In the genomic region with DNA sequence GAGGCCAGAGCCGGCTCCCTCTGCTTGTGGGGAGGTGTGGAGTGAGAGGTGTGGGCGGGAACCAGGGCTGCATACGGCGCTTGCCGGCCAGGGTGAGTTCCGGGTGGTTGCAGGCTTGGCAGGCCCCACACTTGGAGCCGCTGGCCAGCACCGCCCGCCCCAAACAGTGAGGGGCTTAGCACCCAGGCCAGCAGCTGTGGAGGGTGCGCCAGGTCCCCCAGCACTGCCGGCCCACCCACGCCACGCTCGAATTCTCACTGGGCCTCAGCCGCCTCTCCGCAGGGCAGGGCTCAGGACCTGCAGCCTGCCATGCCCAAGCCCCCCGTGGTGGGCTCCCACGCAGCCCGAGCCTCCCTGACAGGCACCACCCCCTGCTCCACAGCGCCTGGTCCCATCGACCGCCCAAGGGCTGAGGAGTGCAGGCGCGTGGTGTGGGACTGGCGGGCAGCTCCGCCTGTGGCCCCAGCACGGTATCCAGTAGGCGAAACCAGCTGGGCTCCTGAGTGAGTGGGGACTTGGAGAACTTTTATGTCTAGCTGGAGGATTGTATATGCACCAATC, we compare ENCODE assay signal across 19 cellular contexts.
A peak's percentile ranks its signal among the peaks of the same experiment; 100 is the strongest.
DNase-seq lines count a peak whose midpoint lies in the region; ATAC-seq and TF ChIP-seq lines count a peak whose summit lies in the region.
"Had no signal": no experiment of that assay in that cellular context is flagged by ENCODE, and none has a peak within 500 bp of the region (broad histone marks: within the 10 kb centered on the region; RNA-seq: fewer than 3 reads in every experiment).

No MANE protein-coding gene starts in this region.

- 92% methylated on average over 9 of the region's 28 CpGs for WGBS in esophagus muscularis mucosa

- no peaks in the 10 kb centered on the region for H3F3A ChIP-seq in GM23338 (replicated peaks; ENCODE audit: low read depth)

- TF ChIP-seq POLR2A in esophagus muscularis mucosa (IDR thresholded peaks at IDR 0.05; ENCODE audit: low read depth) = no peak

- H3K4me3 Mint-ChIP-seq in GM23338 = no peak overlapping the region
- H3K4me3 Mint-ChIP-seq: B cell; CD4-positive, alpha-beta T cell; CD8-positive, alpha-beta T cell had no signal

- no peaks in the 10 kb centered on the region for H3K79me2 ChIP-seq in GM23338 (replicated peaks; ENCODE audit: insufficient read depth)

- no peak overlapping the region for H3K4me2 ChIP-seq in GM23338
- H3K4me2 ChIP-seq: A549; BLaER1 treated with 17β-estradiol and CSF1 and Interleukin-3, amounts not matched to agents 10 nM and 100 nM had no signal

- H3K4me1 ChIP-seq in GM23338 (ENCODE audit: insufficient read depth) (peaks cover 9% of the 10 kb centered on the region; the same call in 1 of the 2 replicates), esophagus muscularis mucosa (no peaks in the 10 kb centered on the region), upper lobe of right lung (no peaks in the 10 kb centered on the region), lower lobe of right lung (no peaks in the 10 kb centered on the region)
- H3K4me1 ChIP-seq: A549, Caco-2 had no signal

- H3K27ac ChIP-seq in GM23338 (ENCODE audit: low read depth) (no peak overlapping the region), esophagus muscularis mucosa (replicated peaks in 1 of 4) (no peak overlapping the region), upper lobe of right lung (no peak overlapping the region), lower lobe of right lung (no peak overlapping the region)
- H3K27ac ChIP-seq: 22Rv1; A549; BLaER1 treated with 17β-estradiol and CSF1 and Interleukin-3, amounts not matched to agents 10 nM and 100 nM; C4-2B had no signal

- H3K27ac Mint-ChIP-seq in GM23338 = no peak overlapping the region
- H3K27ac Mint-ChIP-seq: B cell; CD4-positive, alpha-beta T cell; CD8-positive, alpha-beta T cell had no signal

- H3K9me3 ChIP-seq in esophagus muscularis mucosa (no peaks in the 10 kb centered on the region), upper lobe of right lung (no peaks in the 10 kb centered on the region), lower lobe of right lung (no peaks in the 10 kb centered on the region)
- H3K9me3 ChIP-seq: A549, Caco-2 had no signal

- H3K36me3 ChIP-seq in GM23338 (ENCODE audit: insufficient read depth) (no peaks in the 10 kb centered on the region), esophagus muscularis mucosa (no peaks in the 10 kb centered on the region), upper lobe of right lung (no peaks in the 10 kb centered on the region), lower lobe of right lung (no peaks in the 10 kb centered on the region)
- H3K36me3 ChIP-seq: BLaER1 treated with 17β-estradiol and CSF1 and Interleukin-3, amounts not matched to agents 10 nM and 100 nM had no signal

- no peak for TF ChIP-seq EP300 in esophagus muscularis mucosa (IDR thresholded peaks at IDR 0.05)

- H3K4me1 Mint-ChIP-seq in GM23338 = 0 out of 3 replicates have a peak, but pooled peaks cover 4% of the 10 kb centered on the region
- H3K4me1 Mint-ChIP-seq: B cell had no signal

- peak; percentile 11 for DNase-seq in activated gamma-delta T cell (lab: John Stamatoyannopoulos, UW)
- no peak for DNase-seq in activated gamma-delta T cell treated with Interleukin-2 at 50 U/mL for 16 hours
- DNase-seq in GM23338 (ENCODE audit: low spot score) = no peak
- DNase-seq in esophagus muscularis mucosa (ENCODE audit: extremely low spot score) = peak; percentile 34
- DNase-seq in upper lobe of right lung = no peak
- no peak for DNase-seq in lower lobe of right lung
- DNase-seq: AML-193; Caco-2; Calu3; CD4-positive, alpha-beta T cell; CD8-positive, alpha-beta T cell; DMS79 treated with DMSO at 0.1 percent for 48 hours had no signal

- H3K4me3 ChIP-seq in GM23338 (no peak overlapping the region), esophagus muscularis mucosa (no peak overlapping the region), upper lobe of right lung (no peak overlapping the region), lower lobe of right lung (no peak overlapping the region)
- H3K4me3 ChIP-seq: A549; BLaER1 treated with 17β-estradiol and CSF1 and Interleukin-3, amounts not matched to agents 10 nM and 100 nM; GM12878 had no signal

- intact Hi-C loops in esophagus muscularis mucosa (cut with DNase I) = no loop called here
- intact Hi-C loops in upper lobe of right lung (cut with DNase I) = no loop called here
- intact Hi-C loops in lower lobe of right lung (cut with DNase I) = no loop called here

- peaks cover 36% of the 10 kb centered on the region for H3K27me3 ChIP-seq in GM23338 (ENCODE audit: insufficient read depth)
- no peaks in the 10 kb centered on the region for H3K27me3 ChIP-seq in esophagus muscularis mucosa
- H3K27me3 ChIP-seq in upper lobe of right lung = no peaks in the 10 kb centered on the region
- H3K27me3 ChIP-seq in lower lobe of right lung (ENCODE audit: low read depth) = no peaks in the 10 kb centered on the region
- H3K27me3 ChIP-seq: BLaER1 treated with 17β-estradiol and CSF1 and Interleukin-3, amounts not matched to agents 10 nM and 100 nM had no signal

- H3K9me3 Mint-ChIP-seq in GM23338 = 0 out of 3 replicates have a peak, but pooled peaks cover 8% of the 10 kb centered on the region
- H3K9me3 Mint-ChIP-seq: CD4-positive, alpha-beta T cell; CD8-positive, alpha-beta T cell had no signal

- peaks cover 3% of the 10 kb centered on the region; the same call in 1 of the 3 replicates for H3K36me3 Mint-ChIP-seq in GM23338 (ENCODE audit: low read depth)
- H3K36me3 Mint-ChIP-seq: CD8-positive, alpha-beta T cell had no signal

- TF ChIP-seq CTCF in GM23338 (conservative IDR thresholded peaks at IDR 0.05; ENCODE audit: low read depth in 2 of 2) (no peak), esophagus muscularis mucosa (IDR thresholded peaks at IDR 0.05) (no peak), upper lobe of right lung (IDR thresholded peaks at IDR 0.05) (no peak), lower lobe of right lung (IDR thresholded peaks at IDR 0.05) (no peak)

- no peak overlapping the region for H2AFZ ChIP-seq in GM23338

- no peaks in the 10 kb centered on the region for H3K9me2 ChIP-seq in GM23338 (ENCODE audit: insufficient read depth)

- peaks cover 33% of the 10 kb centered on the region for H3K27me3 Mint-ChIP-seq in GM23338 (ENCODE audit: insufficient read depth, low read depth, poor library complexity)
- H3K27me3 Mint-ChIP-seq: B cell had no signal

- ATAC-seq in GM23338 (peak; percentile 30; the same call in 2 of the 3 replicates), upper lobe of right lung (peak; percentile 20), GM21786 (IDR thresholded peaks at IDR 0.05; ENCODE audit: unreplicated experiment) (no peak), lower lobe of right lung (no peak)
- ATAC-seq: A549; CD8-positive, alpha-beta T cell; GM12878 had no signal

- no peaks in the 10 kb centered on the region for H4K20me1 ChIP-seq in GM23338 (replicated peaks; ENCODE audit: insufficient read depth)
- H4K20me1 ChIP-seq: BLaER1 treated with 17β-estradiol and CSF1 and Interleukin-3, amounts not matched to agents 10 nM and 100 nM had no signal

TF ChIP-seq in GM23338, 12 proteins besides CTCF, POLR2A, EP300 and RAD21:
- TF ChIP-seq NANOG (IDR thresholded peaks at IDR 0.05; ENCODE audit: borderline replicate concordance) = no peak
- no peak for TF ChIP-seq POLR2AphosphoS5 (IDR thresholded peaks at IDR 0.05; ENCODE audit: low read depth)
- TF ChIP-seq, protein P1, sequence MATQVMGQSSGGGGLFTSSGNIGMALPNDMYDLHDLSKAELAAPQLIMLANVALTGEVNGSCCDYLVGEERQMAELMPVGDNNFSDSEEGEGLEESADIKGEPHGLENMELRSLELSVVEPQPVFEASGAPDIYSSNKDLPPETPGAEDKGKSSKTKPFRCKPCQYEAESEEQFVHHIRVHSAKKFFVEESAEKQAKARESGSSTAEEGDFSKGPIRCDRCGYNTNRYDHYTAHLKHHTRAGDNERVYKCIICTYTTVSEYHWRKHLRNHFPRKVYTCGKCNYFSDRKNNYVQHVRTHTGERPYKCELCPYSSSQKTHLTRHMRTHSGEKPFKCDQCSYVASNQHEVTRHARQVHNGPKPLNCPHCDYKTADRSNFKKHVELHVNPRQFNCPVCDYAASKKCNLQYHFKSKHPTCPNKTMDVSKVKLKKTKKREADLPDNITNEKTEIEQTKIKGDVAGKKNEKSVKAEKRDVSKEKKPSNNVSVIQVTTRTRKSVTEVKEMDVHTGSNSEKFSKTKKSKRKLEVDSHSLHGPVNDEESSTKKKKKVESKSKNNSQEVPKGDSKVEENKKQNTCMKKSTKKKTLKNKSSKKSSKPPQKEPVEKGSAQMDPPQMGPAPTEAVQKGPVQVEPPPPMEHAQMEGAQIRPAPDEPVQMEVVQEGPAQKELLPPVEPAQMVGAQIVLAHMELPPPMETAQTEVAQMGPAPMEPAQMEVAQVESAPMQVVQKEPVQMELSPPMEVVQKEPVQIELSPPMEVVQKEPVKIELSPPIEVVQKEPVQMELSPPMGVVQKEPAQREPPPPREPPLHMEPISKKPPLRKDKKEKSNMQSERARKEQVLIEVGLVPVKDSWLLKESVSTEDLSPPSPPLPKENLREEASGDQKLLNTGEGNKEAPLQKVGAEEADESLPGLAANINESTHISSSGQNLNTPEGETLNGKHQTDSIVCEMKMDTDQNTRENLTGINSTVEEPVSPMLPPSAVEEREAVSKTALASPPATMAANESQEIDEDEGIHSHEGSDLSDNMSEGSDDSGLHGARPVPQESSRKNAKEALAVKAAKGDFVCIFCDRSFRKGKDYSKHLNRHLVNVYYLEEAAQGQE (IDR thresholded peaks at IDR 0.05; ENCODE audit: unreplicated experiment) = no peak
- no peak for TF ChIP-seq EZH2 (IDR thresholded peaks at IDR 0.05; ENCODE audit: low read depth, unreplicated experiment)
- no peak for TF ChIP-seq CREB1 (CRISPR knock-in tag; IDR thresholded peaks at IDR 0.05; ENCODE audit: low read depth)
- TF ChIP-seq ZNF331 (CRISPR knock-in tag; IDR thresholded peaks at IDR 0.05; ENCODE audit: low read depth) = no peak
- no peak for TF ChIP-seq STAT1 (IDR thresholded peaks at IDR 0.05; ENCODE audit: unreplicated experiment)
- no peak for TF ChIP-seq EZH2phosphoT487 (IDR thresholded peaks at IDR 0.05; ENCODE audit: unreplicated experiment)
- TF ChIP-seq JUNB (IDR thresholded peaks at IDR 0.05; ENCODE audit: unreplicated experiment) = no peak
- TF ChIP-seq ZNF114 (CRISPR knock-in tag; IDR thresholded peaks at IDR 0.05) = no peak
- TF ChIP-seq, protein P2, sequence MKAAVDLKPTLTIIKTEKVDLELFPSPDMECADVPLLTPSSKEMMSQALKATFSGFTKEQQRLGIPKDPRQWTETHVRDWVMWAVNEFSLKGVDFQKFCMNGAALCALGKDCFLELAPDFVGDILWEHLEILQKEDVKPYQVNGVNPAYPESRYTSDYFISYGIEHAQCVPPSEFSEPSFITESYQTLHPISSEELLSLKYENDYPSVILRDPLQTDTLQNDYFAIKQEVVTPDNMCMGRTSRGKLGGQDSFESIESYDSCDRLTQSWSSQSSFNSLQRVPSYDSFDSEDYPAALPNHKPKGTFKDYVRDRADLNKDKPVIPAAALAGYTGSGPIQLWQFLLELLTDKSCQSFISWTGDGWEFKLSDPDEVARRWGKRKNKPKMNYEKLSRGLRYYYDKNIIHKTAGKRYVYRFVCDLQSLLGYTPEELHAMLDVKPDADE (IDR thresholded peaks at IDR 0.05) = no peak

Comparison
In these comparisons a context has a peak if more than half of its experiments do, and no peak if none do; other contexts are left out.
1. DNase-seq: peak in activated gamma-delta T cell (single experiment) and esophagus muscularis mucosa (single experiment); none in activated gamma-delta T cell treated with Interleukin-2 at 50 U/mL for 16 hours (single experiment), GM23338 (single experiment), upper lobe of right lung (single experiment) and lower lobe of right lung (single experiment).
2. ATAC-seq: peak in GM23338 (single experiment) and upper lobe of right lung (single experiment); none in GM21786 (single experiment) and lower lobe of right lung (0 of 2).